17 cellular contexts compared by ENCODE assay signal in the genomic region with DNA sequence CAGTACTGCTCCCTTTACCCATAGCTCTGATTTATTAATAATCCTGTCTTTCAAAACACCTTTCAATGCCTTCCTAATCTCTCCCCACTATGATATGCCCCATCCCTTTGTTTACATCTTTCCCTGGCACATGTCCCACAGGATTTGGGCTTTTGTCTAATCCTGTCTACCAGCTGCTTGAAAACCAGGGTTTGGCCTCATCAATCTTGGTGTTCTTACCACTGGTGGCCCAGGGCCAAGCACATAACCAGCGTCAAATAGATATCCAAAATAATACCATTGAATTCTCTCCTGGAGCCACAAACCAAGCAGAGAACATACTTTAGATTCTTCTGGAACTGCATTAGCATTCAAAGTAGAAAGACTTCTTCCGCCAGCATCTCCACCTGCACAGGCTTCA.
"Had no signal": no experiment of that assay in that cellular context is flagged by ENCODE, and none has a peak within 500 bp of the region (broad histone marks: within the 10 kb centered on the region; RNA-seq: fewer than 3 reads in every experiment).

No MANE protein-coding gene starts in this region.

- H3K27me3 Mint-ChIP-seq: stimulated activated naive CD8-positive, alpha-beta T cell treated with anti-CD3 and anti-CD28 coated beads, Interleukin-15, Interleukin-2, amounts not matched to agents 100 ng/mL and 50 ng/mL, for 24 hours had no signal

- DNase-seq: activated CD4-positive, CD25-positive, alpha-beta regulatory T cell treated with anti-CD3 and anti-CD28 coated beads, Interleukin-2, amount 50 U/mL, for 72 hours; activated naive CD4-positive, alpha-beta T cell treated with Interleukin-2 at 50 U/mL for 16 hours; aorta; dermis blood vessel endothelial cell; left colon; lower lobe of right lung; spleen; T-helper 9 cell; upper lobe of left lung had no signal

- H3K4me1 Mint-ChIP-seq: activated T-helper 17 cell treated with anti-CD3 and anti-CD28 coated beads, Interleukin-2, amount 50 U/mL, for 72 hours; neural crest cell had no signal

- H3K4me1 ChIP-seq: gastroesophageal sphincter, lower lobe of right lung, spleen, suprapubic skin, upper lobe of left lung had no signal

- H3K9me3 Mint-ChIP-seq: activated T-helper 17 cell treated with anti-CD3 and anti-CD28 coated beads, Interleukin-2, amount 50 U/mL, for 72 hours; neural crest cell; stimulated activated naive CD8-positive, alpha-beta T cell treated with anti-CD3 and anti-CD28 coated beads, Interleukin-15, Interleukin-2, amounts not matched to agents 100 ng/mL and 50 ng/mL, for 24 hours had no signal

- H3K27me3 ChIP-seq: suprapubic skin, upper lobe of left lung had no signal

- H3K4me3 Mint-ChIP-seq: activated T-helper 17 cell treated with anti-CD3 and anti-CD28 coated beads, Interleukin-2, amount 50 U/mL, for 72 hours; neural crest cell; stimulated activated naive CD8-positive, alpha-beta T cell treated with anti-CD3 and anti-CD28 coated beads, Interleukin-15, Interleukin-2, amounts not matched to agents 100 ng/mL and 50 ng/mL, for 24 hours had no signal

- H3K27ac ChIP-seq: epithelial cell of prostate, gastroesophageal sphincter, lower lobe of right lung, spleen, suprapubic skin, upper lobe of left lung had no signal

- H3K36me3 ChIP-seq: gastroesophageal sphincter, lower lobe of right lung, spleen, suprapubic skin, upper lobe of left lung had no signal

- H3K9me3 ChIP-seq: gastroesophageal sphincter, lower lobe of right lung, spleen, suprapubic skin, upper lobe of left lung had no signal

- FAIRE-seq: islet of Langerhans had no signal

- ATAC-seq: activated T-helper 17 cell treated with anti-CD3 and anti-CD28 coated beads, Interleukin-2, amount 50 U/mL, for 72 hours; gastroesophageal sphincter; left colon; lower lobe of right lung; sciatic nerve had no signal

- H3K4me3 ChIP-seq: gastroesophageal sphincter, lower lobe of right lung, spleen, suprapubic skin, upper lobe of left lung had no signal

- H3K27ac Mint-ChIP-seq: activated T-helper 17 cell treated with anti-CD3 and anti-CD28 coated beads, Interleukin-2, amount 50 U/mL, for 72 hours; stimulated activated naive CD8-positive, alpha-beta T cell treated with anti-CD3 and anti-CD28 coated beads, Interleukin-15, Interleukin-2, amounts not matched to agents 100 ng/mL and 50 ng/mL, for 24 hours had no signal
